In the genomic region with DNA sequence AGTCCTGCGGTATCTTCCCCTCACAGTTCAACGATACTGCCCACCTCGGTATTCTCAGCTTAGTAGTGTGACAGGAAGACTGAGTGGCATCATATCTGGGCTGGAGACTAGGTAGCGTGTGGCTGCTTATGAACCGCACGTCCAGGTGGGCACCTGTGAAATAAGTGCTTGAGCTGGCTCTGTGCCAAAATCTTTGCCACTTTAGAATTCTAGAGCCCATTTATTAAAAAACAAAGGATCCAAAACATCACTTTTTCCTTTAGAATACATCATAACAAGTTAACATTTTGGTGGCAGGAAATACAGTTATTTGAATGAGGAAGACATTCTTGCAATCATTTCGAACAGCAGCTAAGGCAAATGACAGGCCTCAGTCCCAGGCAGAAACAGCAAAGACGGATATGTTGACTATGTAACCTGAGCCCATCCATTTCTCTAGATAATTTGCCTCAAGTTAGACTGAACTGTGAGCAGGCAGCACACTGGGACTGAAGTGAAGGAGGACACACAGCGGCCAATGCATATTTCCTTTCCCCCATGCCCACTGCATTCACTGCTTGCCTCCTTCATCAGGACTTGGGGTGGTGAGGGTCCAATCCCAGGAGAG, we compare ENCODE assay signal across 12 cellular contexts.
DNase-seq lines count a peak whose midpoint lies in the region; ATAC-seq and TF ChIP-seq lines count a peak whose summit lies in the region.
"Had no signal": no experiment of that assay in that cellular context is flagged by ENCODE, and none has a peak within 500 bp of the region (broad histone marks: within the 10 kb centered on the region; RNA-seq: fewer than 3 reads in every experiment).

No MANE protein-coding gene starts in this region.

- H3K9me3 Mint-ChIP-seq in GM23338: no peaks in the 10 kb centered on the region
- H3K9me3 Mint-ChIP-seq in endothelial cell (ENCODE audit: unreplicated experiment): no peaks in the 10 kb centered on the region

- H3K4me1 ChIP-seq in GM23338 (ENCODE audit: insufficient read depth): peaks cover 3% of the 10 kb centered on the region; the same call in 1 of the 2 replicates
- no peaks in the 10 kb centered on the region for H3K4me1 ChIP-seq in testis

- H3K27me3 ChIP-seq in GM23338 (ENCODE audit: insufficient read depth): no peaks in the 10 kb centered on the region
- H3K27me3 ChIP-seq in testis: no peaks in the 10 kb centered on the region
- H3K27me3 ChIP-seq in dorsolateral prefrontal cortex: no peaks in the 10 kb centered on the region
- H3K27me3 ChIP-seq: esophagus muscularis mucosa had no signal

- H4K20me1 ChIP-seq in GM23338 (replicated peaks; ENCODE audit: insufficient read depth): 0 out of 2 replicates have a peak, but pooled peaks cover 7% of the 10 kb centered on the region

- H3K36me3 ChIP-seq in GM23338 (ENCODE audit: insufficient read depth) (no peaks in the 10 kb centered on the region), testis (ENCODE audit: low read depth, missing control alignments) (no peaks in the 10 kb centered on the region)
- H3K36me3 ChIP-seq: esophagus muscularis mucosa had no signal

- DNase-seq in GM23338 (ENCODE audit: low spot score) (no peak), NCI-H187 treated with DMSO at 0.1 percent for 48 hours (lab: John Stamatoyannopoulos, UW) (peak; percentile 47), NCI-H526 treated with DMSO at 0.1 percent for 48 hours (lab: John Stamatoyannopoulos, UW) (peak; percentile 88), iris pigment epithelial cell (ENCODE audit: low read depth) (peak; percentile 45), testis (no peak), endothelial cell (ENCODE audit: low spot score) (no peak), dorsolateral prefrontal cortex (no peak)
- DNase-seq: activated gamma-delta T cell; MM.1S; stimulated activated CD4-positive, alpha-beta T cell treated with anti-CD3 and anti-CD28 coated beads, Interleukin-12 subunit alpha, Interleukin-12 subunit beta, amount 100 ng/mL, for 4 hours had no signal

- H3K27ac ChIP-seq in GM23338 (ENCODE audit: low read depth) (no peak overlapping the region), testis (no peak overlapping the region), dorsolateral prefrontal cortex (peak overlapping the region in 10 of 59 donors; percentile 15 to 68 (median 27))
- H3K27ac ChIP-seq: esophagus muscularis mucosa had no signal

- H3K9me2 ChIP-seq in GM23338 (ENCODE audit: insufficient read depth): no peaks in the 10 kb centered on the region

- 93 to 97% methylated on average over 9 of the region's 9 CpGs for WGBS in testis, 2 donors

- TF ChIP-seq POLR2A in testis (IDR thresholded peaks at IDR 0.05): no peak

- intact Hi-C loops in testis (cut with DNase I; ENCODE audit: low total_unique reads): no loop called here
- intact Hi-C loops in dorsolateral prefrontal cortex (cut with DNase I): loop anchor here (10.0 kb wide), 2 partner anchors 246 to 526 kb away; no protein-coding TSS in a partner anchor

- H3K27ac Mint-ChIP-seq in GM23338 (no peak overlapping the region; the same call in 1 of the 2 replicates), endothelial cell (ENCODE audit: unreplicated experiment) (no peak overlapping the region)

- H3K4me3 ChIP-seq in GM23338 (no peak overlapping the region), testis (no peak overlapping the region), dorsolateral prefrontal cortex (no peak overlapping the region)
- H3K4me3 ChIP-seq: esophagus muscularis mucosa had no signal

- H3K4me2 ChIP-seq in GM23338: no peak overlapping the region

- H3K4me3 Mint-ChIP-seq in GM23338 (no peak overlapping the region), endothelial cell (ENCODE audit: unreplicated experiment) (no peak overlapping the region)

- 0 out of 2 replicates have a peak, but pooled peaks cover 3% of the 10 kb centered on the region for H3K79me2 ChIP-seq in GM23338 (replicated peaks; ENCODE audit: insufficient read depth)

- H3K27me3 Mint-ChIP-seq in GM23338 (ENCODE audit: insufficient read depth, low read depth, poor library complexity): peaks cover 1% of the 10 kb centered on the region
- peaks cover 7% of the 10 kb centered on the region for H3K27me3 Mint-ChIP-seq in endothelial cell (ENCODE audit: unreplicated experiment)

- no peak for TF ChIP-seq CTCF in GM23338 (conservative IDR thresholded peaks at IDR 0.05; ENCODE audit: low read depth in 2 of 2)
- no peak for TF ChIP-seq CTCF in testis (IDR thresholded peaks at IDR 0.05)
- no peak for TF ChIP-seq CTCF in endothelial cell (IDR thresholded peaks at IDR 0.05; ENCODE audit: unreplicated experiment)
- no peak for TF ChIP-seq CTCF in dorsolateral prefrontal cortex (IDR thresholded peaks at IDR 0.05 in 54 of 56, conservative IDR thresholded peaks at IDR 0.05 in 2 of 56; ENCODE audit: low read depth in 1 of 56, partially characterized antibody in 56 of 56)

- H3K4me1 Mint-ChIP-seq in GM23338 (peaks cover 10% of the 10 kb centered on the region; the same call in 2 of the 3 replicates), endothelial cell (ENCODE audit: unreplicated experiment) (peaks cover 24% of the 10 kb centered on the region)

- peak; percentile 36 for ATAC-seq in GM23338
- no peak for ATAC-seq in HG02610 (IDR thresholded peaks at IDR 0.05; ENCODE audit: unreplicated experiment)

- H3K9me3 ChIP-seq in testis: no peaks in the 10 kb centered on the region
- H3K9me3 ChIP-seq: esophagus muscularis mucosa had no signal

- no peaks in the 10 kb centered on the region for H3K36me3 Mint-ChIP-seq in GM23338 (ENCODE audit: low read depth)
- no peaks in the 10 kb centered on the region for H3K36me3 Mint-ChIP-seq in endothelial cell (ENCODE audit: low read depth, unreplicated experiment)

- no peaks in the 10 kb centered on the region for H3F3A ChIP-seq in GM23338 (replicated peaks; ENCODE audit: low read depth)

- no peak overlapping the region for H2AFZ ChIP-seq in GM23338

TF ChIP-seq in GM23338, 12 proteins besides CTCF, POLR2A, EP300 and RAD21 (continues in another document):
- TF ChIP-seq, protein P1, sequence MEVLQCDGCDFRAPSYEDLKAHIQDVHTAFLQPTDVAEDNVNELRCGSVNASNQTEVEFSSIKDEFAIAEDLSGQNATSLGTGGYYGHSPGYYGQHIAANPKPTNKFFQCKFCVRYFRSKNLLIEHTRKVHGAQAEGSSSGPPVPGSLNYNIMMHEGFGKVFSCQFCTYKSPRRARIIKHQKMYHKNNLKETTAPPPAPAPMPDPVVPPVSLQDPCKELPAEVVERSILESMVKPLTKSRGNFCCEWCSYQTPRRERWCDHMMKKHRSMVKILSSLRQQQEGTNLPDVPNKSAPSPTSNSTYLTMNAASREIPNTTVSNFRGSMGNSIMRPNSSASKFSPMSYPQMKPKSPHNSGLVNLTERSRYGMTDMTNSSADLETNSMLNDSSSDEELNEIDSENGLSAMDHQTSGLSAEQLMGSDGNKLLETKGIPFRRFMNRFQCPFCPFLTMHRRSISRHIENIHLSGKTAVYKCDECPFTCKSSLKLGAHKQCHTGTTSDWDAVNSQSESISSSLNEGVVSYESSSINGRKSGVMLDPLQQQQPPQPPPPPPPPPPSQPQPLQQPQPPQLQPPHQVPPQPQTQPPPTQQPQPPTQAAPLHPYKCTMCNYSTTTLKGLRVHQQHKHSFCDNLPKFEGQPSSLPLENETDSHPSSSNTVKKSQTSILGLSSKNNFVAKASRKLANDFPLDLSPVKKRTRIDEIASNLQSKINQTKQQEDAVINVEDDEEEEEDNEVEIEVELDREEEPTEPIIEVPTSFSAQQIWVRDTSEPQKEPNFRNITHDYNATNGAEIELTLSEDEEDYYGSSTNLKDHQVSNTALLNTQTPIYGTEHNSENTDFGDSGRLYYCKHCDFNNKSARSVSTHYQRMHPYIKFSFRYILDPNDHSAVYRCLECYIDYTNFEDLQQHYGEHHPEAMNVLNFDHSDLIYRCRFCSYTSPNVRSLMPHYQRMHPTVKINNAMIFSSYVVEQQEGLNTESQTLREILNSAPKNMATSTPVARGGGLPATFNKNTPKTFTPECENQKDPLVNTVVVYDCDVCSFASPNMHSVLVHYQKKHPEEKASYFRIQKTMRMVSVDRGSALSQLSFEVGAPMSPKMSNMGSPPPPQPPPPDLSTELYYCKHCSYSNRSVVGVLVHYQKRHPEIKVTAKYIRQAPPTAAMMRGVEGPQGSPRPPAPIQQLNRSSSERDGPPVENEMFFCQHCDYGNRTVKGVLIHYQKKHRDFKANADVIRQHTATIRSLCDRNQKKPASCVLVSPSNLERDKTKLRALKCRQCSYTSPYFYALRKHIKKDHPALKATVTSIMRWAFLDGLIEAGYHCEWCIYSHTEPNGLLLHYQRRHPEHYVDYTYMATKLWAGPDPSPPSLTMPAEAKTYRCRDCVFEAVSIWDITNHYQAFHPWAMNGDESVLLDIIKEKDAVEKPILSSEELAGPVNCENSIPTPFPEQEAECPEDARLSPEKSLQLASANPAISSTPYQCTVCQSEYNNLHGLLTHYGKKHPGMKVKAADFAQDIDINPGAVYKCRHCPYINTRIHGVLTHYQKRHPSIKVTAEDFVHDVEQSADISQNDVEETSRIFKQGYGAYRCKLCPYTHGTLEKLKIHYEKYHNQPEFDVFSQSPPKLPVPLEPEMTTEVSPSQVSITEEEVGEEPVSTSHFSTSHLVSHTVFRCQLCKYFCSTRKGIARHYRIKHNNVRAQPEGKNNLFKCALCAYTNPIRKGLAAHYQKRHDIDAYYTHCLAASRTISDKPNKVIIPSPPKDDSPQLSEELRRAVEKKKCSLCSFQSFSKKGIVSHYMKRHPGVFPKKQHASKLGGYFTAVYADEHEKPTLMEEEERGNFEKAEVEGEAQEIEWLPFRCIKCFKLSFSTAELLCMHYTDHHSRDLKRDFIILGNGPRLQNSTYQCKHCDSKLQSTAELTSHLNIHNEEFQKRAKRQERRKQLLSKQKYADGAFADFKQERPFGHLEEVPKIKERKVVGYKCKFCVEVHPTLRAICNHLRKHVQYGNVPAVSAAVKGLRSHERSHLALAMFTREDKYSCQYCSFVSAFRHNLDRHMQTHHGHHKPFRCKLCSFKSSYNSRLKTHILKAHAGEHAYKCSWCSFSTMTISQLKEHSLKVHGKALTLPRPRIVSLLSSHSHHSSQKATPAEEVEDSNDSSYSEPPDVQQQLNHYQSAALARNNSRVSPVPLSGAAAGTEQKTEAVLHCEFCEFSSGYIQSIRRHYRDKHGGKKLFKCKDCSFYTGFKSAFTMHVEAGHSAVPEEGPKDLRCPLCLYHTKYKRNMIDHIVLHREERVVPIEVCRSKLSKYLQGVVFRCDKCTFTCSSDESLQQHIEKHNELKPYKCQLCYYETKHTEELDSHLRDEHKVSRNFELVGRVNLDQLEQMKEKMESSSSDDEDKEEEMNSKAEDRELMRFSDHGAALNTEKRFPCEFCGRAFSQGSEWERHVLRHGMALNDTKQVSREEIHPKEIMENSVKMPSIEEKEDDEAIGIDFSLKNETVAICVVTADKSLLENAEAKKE (CRISPR knock-in tag; IDR thresholded peaks at IDR 0.05): no peak

Comparison
In these comparisons a context has a peak if more than half of its experiments do, and no peak if none do; other contexts are left out.
1. DNase-seq: peak in NCI-H187 treated with DMSO at 0.1 percent for 48 hours (single experiment), NCI-H526 treated with DMSO at 0.1 percent for 48 hours (single experiment) and iris pigment epithelial cell (single experiment); none in GM23338 (single experiment), testis (single experiment), endothelial cell (single experiment) and dorsolateral prefrontal cortex (0 of 10).